Comparison of ENCODE assay signal across 23 cellular contexts in the genomic region with DNA sequence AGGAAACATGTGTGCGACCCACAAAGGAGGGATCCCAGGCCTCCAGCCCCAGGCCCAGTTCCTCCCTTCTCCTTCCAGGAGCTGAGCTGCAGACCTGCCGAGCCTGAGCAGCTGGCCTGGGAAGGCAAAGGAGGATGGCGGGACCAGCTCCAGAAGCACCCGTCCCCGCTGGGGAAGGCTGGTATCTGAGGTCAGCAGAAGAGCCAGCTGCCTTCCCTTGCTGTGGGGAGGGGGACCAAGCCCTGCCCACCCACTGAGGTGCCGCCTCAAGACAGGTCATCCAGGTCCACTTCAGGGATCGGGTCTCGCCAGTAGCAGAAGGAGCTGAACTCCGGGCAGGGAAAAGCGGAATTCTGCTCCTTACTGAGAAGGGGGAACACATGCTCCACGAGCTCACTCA.
A peak's percentile ranks its signal among the peaks of the same experiment; 100 is the strongest.
DNase-seq lines count a peak whose midpoint lies in the region; ATAC-seq, FAIRE-seq and TF ChIP-seq lines count a peak whose summit lies in the region.
"Had no signal": no experiment of that assay in that cellular context is flagged by ENCODE, and none has a peak within 500 bp of the region (broad histone marks: within the 10 kb centered on the region; RNA-seq: fewer than 3 reads in every experiment).

No MANE protein-coding gene starts in this region.

- intact Hi-C loops in left ventricle myocardium inferior (cut with micrococcal nuclease), result no loop called here

- DNase-seq in cardiac muscle cell (ENCODE audit: low read depth in 1 of 2, low spot score in 1 of 2), result no peak
- no peak for DNase-seq in left ventricle myocardium inferior
- peak; percentile 51 for DNase-seq in islet precursor cell
- DNase-seq in urothelium cell line (ENCODE audit: low spot score), result no peak
- DNase-seq: activated CD4-positive, alpha-beta T cell treated with anti-CD3 and anti-CD28 coated beads for 36 hours; activated gamma-delta T cell; aorta; CD4-positive, alpha-beta T cell; central memory CD4-positive, alpha-beta T cell; DMS 273 treated with DMSO at 0.1 percent for 48 hours; mammary epithelial cell; NCI-H1092 treated with DMSO at 0.1 percent for 48 hours; NCI-H1930; NCI-H526 had no signal

- no peak for TF ChIP-seq EP300 in gastroesophageal sphincter (IDR thresholded peaks at IDR 0.05)

- H3K36me3 ChIP-seq in cardiac muscle cell (peaks cover 69% of the 10 kb centered on the region), left ventricle myocardium inferior (peaks cover 80% of the 10 kb centered on the region), gastroesophageal sphincter (peaks cover 0 to 94% of the 10 kb centered on the region in 2 donors)

- peak; percentile 44 for FAIRE-seq in urothelium cell line (lab: Jason Lieb, UNC)
- FAIRE-seq: TTC549 had no signal

- H3K4me1 ChIP-seq in cardiac muscle cell (ENCODE audit: low read depth) (no peaks in the 10 kb centered on the region), left ventricle myocardium inferior (peaks cover 9% of the 10 kb centered on the region), gastroesophageal sphincter (peaks cover 0 to 21% (median 0%) of the 10 kb centered on the region in 3 donors)
- H3K4me1 ChIP-seq: suprapubic skin had no signal

- H3K4me3 ChIP-seq in cardiac muscle cell, result no peak overlapping the region
- H3K4me3 ChIP-seq in left ventricle myocardium inferior, result no peak overlapping the region
- H3K4me3 ChIP-seq in gastroesophageal sphincter, result no peak overlapping the region
- H3K4me3 ChIP-seq: neural progenitor cell, suprapubic skin, vagina had no signal

- H3K9me3 ChIP-seq in cardiac muscle cell (ENCODE audit: low read depth), result no peaks in the 10 kb centered on the region
- no peaks in the 10 kb centered on the region for H3K9me3 ChIP-seq in left ventricle myocardium inferior (replicated peaks)
- no peaks in the 10 kb centered on the region for H3K9me3 ChIP-seq in gastroesophageal sphincter
- H3K9me3 ChIP-seq: suprapubic skin, vagina had no signal

- no peak for TF ChIP-seq POLR2A in gastroesophageal sphincter (IDR thresholded peaks at IDR 0.05)

- H3K27me3 ChIP-seq in cardiac muscle cell (no peaks in the 10 kb centered on the region), left ventricle myocardium inferior (ENCODE audit: low read depth) (no peaks in the 10 kb centered on the region), gastroesophageal sphincter (no peaks in the 10 kb centered on the region)
- H3K27me3 ChIP-seq: neural progenitor cell, suprapubic skin, vagina had no signal

- WGBS in gastroesophageal sphincter (ENCODE audit: low coverage in 1 of 2), 2 donors, result 90% methylated on average over 2 of the region's 11 CpGs; no CpG with 5 or more reads in 1 of the 2 donors

- H3K27ac ChIP-seq in cardiac muscle cell, result peak overlapping the region; percentile 81
- H3K27ac ChIP-seq in left ventricle myocardium inferior (replicated peaks), result no peak overlapping the region
- H3K27ac ChIP-seq in VCaP, result peak overlapping the region; percentile 65
- H3K27ac ChIP-seq in gastroesophageal sphincter, result no peak overlapping the region
- H3K27ac ChIP-seq: neural progenitor cell, suprapubic skin, vagina had no signal

- no peak for ATAC-seq in GM19467 (IDR thresholded peaks at IDR 0.05; ENCODE audit: unreplicated experiment)
- no peak for ATAC-seq in gastroesophageal sphincter
- ATAC-seq: activated CD4-positive, alpha-beta T cell treated with anti-CD3 and anti-CD28 coated beads for 36 hours; HCT116; Panc1 had no signal

- TF ChIP-seq CTCF in cardiac muscle cell (IDR thresholded peaks at IDR 0.05; ENCODE audit: low read depth, low read length), result no peak
- no peak for TF ChIP-seq CTCF in left ventricle myocardium inferior (IDR thresholded peaks at IDR 0.05; ENCODE audit: borderline replicate concordance)
- no peak for TF ChIP-seq CTCF in VCaP (conservative IDR thresholded peaks at IDR 0.05)
- TF ChIP-seq CTCF in gastroesophageal sphincter (IDR thresholded peaks at IDR 0.05), result no peak

Comparison
In these comparisons a context has a peak if more than half of its experiments do, and no peak if none do; other contexts are left out.
1. H3K27ac ChIP-seq: peak in cardiac muscle cell (single experiment) and VCaP (single experiment); none in left ventricle myocardium inferior (single experiment) and gastroesophageal sphincter (0 of 4).